Comparison of ENCODE assay signal across 1 cellular context in genomic region chr17:63573634-63574033, GRCh38.
TF ChIP-seq lines count a peak whose summit lies in the region.

No MANE protein-coding gene starts in this region.

TF ChIP-seq in SK-N-SH, 30 proteins besides CTCF, POLR2A, EP300 and RAD21:
- no peak for TF ChIP-seq NRF1 (IDR thresholded peaks at IDR 0.05; ENCODE audit: low read depth, low read length)
- peak; percentile 46; the same call in 1 of the 2 replicates for TF ChIP-seq SMC3 (IDR thresholded peaks at IDR 0.05; ENCODE audit: low read depth, low read length)
